Comparison of ENCODE assay signal across 25 cellular contexts in the genomic region with DNA sequence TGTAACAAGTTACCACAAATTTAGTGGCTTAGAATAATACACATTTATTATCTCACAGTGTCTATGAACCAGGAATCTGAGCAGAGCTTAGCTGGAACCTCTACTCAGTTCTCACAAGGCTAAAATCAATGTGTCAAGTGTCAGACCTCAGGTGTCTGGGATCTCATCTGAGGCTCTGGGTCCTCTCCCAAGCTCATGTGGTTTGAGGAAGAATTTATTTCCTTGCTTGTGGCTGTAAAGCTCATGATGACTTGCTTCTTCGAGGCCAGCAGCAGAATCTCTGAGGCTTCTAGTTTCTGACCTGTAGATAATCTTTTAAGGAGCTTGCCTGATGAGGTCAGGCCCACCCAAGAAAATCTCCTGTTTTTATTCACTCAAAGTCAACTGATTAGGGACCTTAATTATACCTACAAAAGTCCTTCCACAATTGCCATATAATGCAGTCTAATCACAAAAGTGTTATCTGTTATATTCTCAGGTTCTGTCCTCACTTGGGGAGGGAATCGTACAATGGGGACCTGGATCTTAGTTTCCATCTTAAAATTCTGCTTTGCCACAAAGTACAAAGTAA. TPM values are rescaled to one million over a fixed set of nuclear protein-coding genes. Genes with fewer than 3 reads are reported as not detected.
A peak's percentile ranks its signal among the peaks of the same experiment; 100 is the strongest.
DNase-seq lines count a peak whose midpoint lies in the region; ATAC-seq, FAIRE-seq and TF ChIP-seq lines count a peak whose summit lies in the region.
"Had no signal": no experiment of that assay in that cellular context is flagged by ENCODE, and none has a peak within 500 bp of the region (broad histone marks: within the 10 kb centered on the region; RNA-seq: fewer than 3 reads in every experiment).

No MANE protein-coding gene starts in this region.

- H4K20me1 ChIP-seq in astrocyte (ENCODE audit: insufficient read depth, low read length) (no peaks in the 10 kb centered on the region), GM23338 (replicated peaks; ENCODE audit: insufficient read depth) (no peaks in the 10 kb centered on the region)
- H4K20me1 ChIP-seq: BLaER1 had no signal

- H3K36me3 Mint-ChIP-seq in astrocyte (ENCODE audit: low read depth, unreplicated experiment) (no peaks in the 10 kb centered on the region), GM23338 (ENCODE audit: low read depth) (no peaks in the 10 kb centered on the region)
- H3K36me3 Mint-ChIP-seq: CD14-positive monocyte; CD4-positive, alpha-beta memory T cell; CD4-positive, CD25-positive, alpha-beta regulatory T cell; CD8-positive, alpha-beta memory T cell had no signal

- H3K4me3 ChIP-seq in HEK293 (ENCODE audit: low read depth, low read length) (no peak overlapping the region), astrocyte (ENCODE audit: insufficient read depth, low read depth, low read length) (no peak overlapping the region), right atrium auricular region (no peak overlapping the region), GM23338 (no peak overlapping the region), brain microvascular endothelial cell (ENCODE audit: low read depth, low read length) (no peak overlapping the region)
- H3K4me3 ChIP-seq: BLaER1 had no signal

- no peaks in the 10 kb centered on the region for H3K36me3 ChIP-seq in HEK293 (ENCODE audit: control insufficient read depth in 2 of 2, insufficient read depth in 1 of 2, low read length in 2 of 2)
- no peaks in the 10 kb centered on the region for H3K36me3 ChIP-seq in astrocyte (ENCODE audit: insufficient read depth, low read length)
- H3K36me3 ChIP-seq in right atrium auricular region, result no peaks in the 10 kb centered on the region
- no peaks in the 10 kb centered on the region for H3K36me3 ChIP-seq in GM23338 (ENCODE audit: insufficient read depth)
- H3K36me3 ChIP-seq in brain microvascular endothelial cell (replicated peaks), result no peaks in the 10 kb centered on the region
- H3K36me3 ChIP-seq: BE2C, BLaER1 had no signal

- in situ Hi-C loops in brain microvascular endothelial cell (cut with HindIII; ENCODE audit: low pct_ligation_motif_present, low sequenced_read_pairs), result no loop called here

- no peaks in the 10 kb centered on the region for H3K27me3 Mint-ChIP-seq in astrocyte (ENCODE audit: low read depth, unreplicated experiment)
- no peaks in the 10 kb centered on the region for H3K27me3 Mint-ChIP-seq in GM23338 (ENCODE audit: insufficient read depth, low read depth, poor library complexity)
- H3K27me3 Mint-ChIP-seq: CD4-positive, alpha-beta memory T cell; CD4-positive, CD25-positive, alpha-beta regulatory T cell; CD8-positive, alpha-beta memory T cell had no signal

- no peaks in the 10 kb centered on the region for H3K79me2 ChIP-seq in astrocyte (ENCODE audit: insufficient read depth, low read length)
- H3K79me2 ChIP-seq in GM23338 (replicated peaks; ENCODE audit: insufficient read depth), result no peaks in the 10 kb centered on the region

- H3K9me3 ChIP-seq in HEK293 (ENCODE audit: control insufficient read depth, insufficient read depth, low read depth, low read length) (no peaks in the 10 kb centered on the region), astrocyte (ENCODE audit: insufficient read depth, low read depth, low read length) (no peaks in the 10 kb centered on the region), right atrium auricular region (no peaks in the 10 kb centered on the region)
- H3K9me3 ChIP-seq: BE2C, BLaER1 had no signal

- H3K9me3 Mint-ChIP-seq in astrocyte (ENCODE audit: unreplicated experiment) (peaks cover 4% of the 10 kb centered on the region), GM23338 (no peaks in the 10 kb centered on the region)
- H3K9me3 Mint-ChIP-seq: CD14-positive monocyte had no signal

- peaks cover 5% of the 10 kb centered on the region for H3K4me1 Mint-ChIP-seq in astrocyte (ENCODE audit: low read depth, unreplicated experiment)
- no peaks in the 10 kb centered on the region for H3K4me1 Mint-ChIP-seq in GM23338
- H3K4me1 Mint-ChIP-seq: CD14-positive monocyte; CD4-positive, alpha-beta memory T cell; CD4-positive, CD25-positive, alpha-beta regulatory T cell; CD8-positive, alpha-beta memory T cell had no signal

- H3K27ac Mint-ChIP-seq in astrocyte (ENCODE audit: unreplicated experiment), result no peak overlapping the region
- no peak overlapping the region for H3K27ac Mint-ChIP-seq in GM23338
- H3K27ac Mint-ChIP-seq: CD4-positive, alpha-beta memory T cell; CD4-positive, CD25-positive, alpha-beta regulatory T cell; CD8-positive, alpha-beta memory T cell had no signal

- no peak for FAIRE-seq in astrocyte (lab: Jason Lieb, UNC)
- FAIRE-seq: A204.1, G401.6, GM12891, GM19239 had no signal

- H3K27me3 ChIP-seq in astrocyte (ENCODE audit: insufficient read depth, low read length) (no peaks in the 10 kb centered on the region), right atrium auricular region (no peaks in the 10 kb centered on the region), GM23338 (ENCODE audit: insufficient read depth) (no peaks in the 10 kb centered on the region), brain microvascular endothelial cell (replicated peaks) (no peaks in the 10 kb centered on the region)
- H3K27me3 ChIP-seq: BE2C, BLaER1 had no signal

- ATAC-seq in GM23338, result no peak

- no peak overlapping the region for H3K4me2 ChIP-seq in astrocyte (ENCODE audit: low read length)
- H3K4me2 ChIP-seq in GM23338, result no peak overlapping the region
- H3K4me2 ChIP-seq: BLaER1 had no signal

- no peaks in the 10 kb centered on the region for H3K9me2 ChIP-seq in GM23338 (ENCODE audit: insufficient read depth)

- H3K4me1 ChIP-seq in HEK293 (ENCODE audit: control insufficient read depth, insufficient read depth, low read length), result no peaks in the 10 kb centered on the region
- no peaks in the 10 kb centered on the region for H3K4me1 ChIP-seq in astrocyte (ENCODE audit: insufficient read depth, low read length)
- no peaks in the 10 kb centered on the region for H3K4me1 ChIP-seq in right atrium auricular region
- H3K4me1 ChIP-seq in GM23338 (ENCODE audit: insufficient read depth), result no peaks in the 10 kb centered on the region
- H3K4me1 ChIP-seq: BE2C had no signal

- H3K4me3 Mint-ChIP-seq in astrocyte (ENCODE audit: unreplicated experiment) (no peak overlapping the region), GM23338 (no peak overlapping the region)
- H3K4me3 Mint-ChIP-seq: CD14-positive monocyte; CD4-positive, alpha-beta memory T cell; CD4-positive, CD25-positive, alpha-beta regulatory T cell; CD8-positive, alpha-beta memory T cell had no signal

- H2AFZ ChIP-seq in astrocyte (ENCODE audit: low read depth, low read length) (no peak overlapping the region), GM23338 (no peak overlapping the region)

- POLR2A ChIA-PET in HEK293 (lab: Yijun Ruan, JAX), result no interaction called here

- H3F3A ChIP-seq in GM23338 (replicated peaks; ENCODE audit: low read depth), result no peaks in the 10 kb centered on the region

- peak; percentile 51 for DNase-seq in astrocyte (ENCODE audit: low read depth)
- DNase-seq in right atrium auricular region (ENCODE audit: low spot score), result no peak
- no peak for DNase-seq in GM23338 (ENCODE audit: low spot score)
- DNase-seq in brain microvascular endothelial cell, result no peak
- DNase-seq: 8988T; ACHN; BE2C; C1 segment of cervical spinal cord; CD4-positive, alpha-beta memory T cell; CD4-positive, CD25-positive, alpha-beta regulatory T cell; CD8-positive, alpha-beta memory T cell; COR-L47; DMS 273 treated with DMSO at 0.1 percent for 48 hours; DMS153; DMS53; DMS79; DND-41; GF-D8 had no signal

- CTCF ChIA-PET in HEK293 (lab: Yijun Ruan, JAX), result interaction anchor here (0.6 kb wide), 2 partner anchors 35 to 684 kb away, joined by 3 read pairs; no protein-coding TSS in a partner anchor

- H3K9ac ChIP-seq in astrocyte (ENCODE audit: low read length), result no peak overlapping the region
- H3K9ac ChIP-seq: BLaER1 had no signal

- TF ChIP-seq CTCF in HEK293 (tag by site-specific recombination; IDR thresholded peaks at IDR 0.05) (no peak), astrocyte (IDR thresholded peaks at IDR 0.05; ENCODE audit: insufficient read depth, low read depth, low read length) (no peak), right atrium auricular region (IDR thresholded peaks at IDR 0.05) (no peak), GM23338 (conservative IDR thresholded peaks at IDR 0.05; ENCODE audit: low read depth in 2 of 2) (no peak), brain microvascular endothelial cell (IDR thresholded peaks at IDR 0.05; ENCODE audit: low read depth, low read length, missing control alignments) (no peak)

- no peak overlapping the region for H3K27ac ChIP-seq in HEK293 (ENCODE audit: extremely low read depth, low read depth, low read length)
- no peak overlapping the region for H3K27ac ChIP-seq in astrocyte (ENCODE audit: low read depth, low read length)
- no peak overlapping the region for H3K27ac ChIP-seq in right atrium auricular region
- H3K27ac ChIP-seq in GM23338 (ENCODE audit: low read depth), result no peak overlapping the region
- H3K27ac ChIP-seq in brain microvascular endothelial cell, result no peak overlapping the region
- H3K27ac ChIP-seq: BLaER1 had no signal

TF ChIP-seq in HEK293, 187 proteins besides CTCF, POLR2A, EP300 and RAD21:
- TF ChIP-seq ZNF670 (tag by site-specific recombination; IDR thresholded peaks at IDR 0.05; ENCODE audit: low read depth) (no peak), ZNF10 (tag by site-specific recombination; IDR thresholded peaks at IDR 0.05) (peak; percentile 89)

TF ChIP-seq in GM23338, 12 proteins besides CTCF, POLR2A, EP300 and RAD21 (continues in another document):
- TF ChIP-seq ZNF114 (CRISPR knock-in tag; IDR thresholded peaks at IDR 0.05), result no peak
- no peak for TF ChIP-seq NANOG (IDR thresholded peaks at IDR 0.05; ENCODE audit: borderline replicate concordance)

RNA-seq across cellular contexts. Expression of a gene that starts 14.3 kb away (rescaled TPM):
- total RNA-seq in astrocyte, result 1.5 and 2.7 TPM in 2 replicates
- total RNA-seq in right atrium auricular region, result 1 to 10 TPM; 3.6 to 5.4 TPM
- 0.31 and 0.73 TPM in 2 replicates for total RNA-seq in GM23338 (2014; rRNA removed; shearing (Covaris generic))
- polyA plus RNA-seq in GM23338 (2016; fragmentation: Nextera tagmentation; extraction: Ambion mirVana), result 0.23 and 0.34 TPM in 2 replicates
- total RNA-seq: CD4-positive, alpha-beta memory T cell; CD4-positive, CD25-positive, alpha-beta regulatory T cell; CD8-positive, alpha-beta memory T cell had no signal
- polyA plus RNA-seq: CD14-positive monocyte; CD4-positive, alpha-beta memory T cell; CD4-positive, CD25-positive, alpha-beta regulatory T cell; CD8-positive, alpha-beta memory T cell had no signal
